ENCODE assay signal across 1 cellular context in genomic region chr6:26441977-26442376, GRCh38.
TF ChIP-seq lines count a peak whose summit lies in the region.

No MANE protein-coding gene starts in this region.

TF ChIP-seq in SK-N-SH treated with all-trans-retinoic acid at 6 μM for 48 hours, 23 proteins besides CTCF, POLR2A, EP300 and RAD21 (continued from another document):
- TF ChIP-seq CSRNP3 (CRISPR knock-in tag; IDR thresholded peaks at IDR 0.05) (no peak), OSR1 (CRISPR knock-in tag; IDR thresholded peaks at IDR 0.05) (no peak), TSHZ2 (CRISPR knock-in tag; IDR thresholded peaks at IDR 0.05) (no peak), ESRRG (CRISPR knock-in tag; IDR thresholded peaks at IDR 0.05) (no peak), ISL1 (CRISPR knock-in tag; IDR thresholded peaks at IDR 0.05) (no peak), RARB (CRISPR knock-in tag; IDR thresholded peaks at IDR 0.05) (no peak)
